In the genomic region with DNA sequence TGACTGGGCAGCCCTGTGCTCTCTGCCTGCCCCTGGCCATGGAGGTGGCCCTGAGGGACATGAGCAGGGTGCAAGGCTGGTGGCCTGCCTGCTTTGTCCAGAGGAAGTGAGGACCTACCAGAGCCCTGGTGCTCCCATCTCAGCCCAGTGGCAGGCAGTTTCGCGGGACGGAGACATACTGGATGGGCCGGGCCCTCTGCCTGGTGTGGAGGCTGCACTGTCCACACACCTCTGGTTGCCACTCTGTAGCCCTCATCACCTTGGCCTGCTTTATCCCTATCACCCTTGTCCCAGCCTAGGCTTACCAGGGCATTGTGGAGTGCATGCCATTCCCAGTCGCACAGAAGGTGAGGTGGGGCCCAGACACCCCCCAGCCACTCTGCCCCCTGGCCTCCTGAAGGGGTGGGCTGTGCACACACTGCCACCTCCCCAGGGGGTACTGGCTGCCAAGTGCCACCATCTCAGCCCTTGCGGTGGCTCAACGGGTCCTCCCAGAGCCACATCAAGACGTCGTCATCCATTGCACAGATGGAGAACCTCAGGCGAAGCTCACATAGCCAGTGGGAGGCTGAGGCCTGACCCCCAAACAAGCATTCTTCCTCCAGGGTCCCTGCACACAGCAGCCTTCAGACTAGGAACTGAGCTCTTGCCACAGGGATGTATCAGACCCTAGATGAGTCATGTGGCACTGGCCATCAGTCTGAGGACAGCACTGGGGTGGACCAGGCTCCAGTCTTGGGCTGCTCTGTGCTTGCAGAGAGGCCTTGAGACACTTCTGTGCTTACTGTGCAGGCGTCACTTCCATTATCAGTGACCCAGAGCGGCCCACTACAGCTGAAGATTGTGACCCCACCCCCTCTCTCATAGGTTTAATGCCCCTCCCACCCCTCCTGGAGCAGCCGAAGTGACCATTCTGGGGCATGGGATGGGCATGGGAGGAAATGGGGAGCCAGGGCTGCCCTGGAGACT, we compare ENCODE assay signal across 1 cellular context.
TF ChIP-seq lines count a peak whose summit lies in the region.

No MANE protein-coding gene starts in this region.

TF ChIP-seq in WTC11, 78 proteins besides CTCF, POLR2A, EP300 and RAD21:
- TF ChIP-seq NR1H2 (CRISPR knock-in tag; IDR thresholded peaks at IDR 0.05): no peak
- TF ChIP-seq ZNF423 (CRISPR knock-in tag; IDR thresholded peaks at IDR 0.05): no peak
- TF ChIP-seq, protein P1, sequence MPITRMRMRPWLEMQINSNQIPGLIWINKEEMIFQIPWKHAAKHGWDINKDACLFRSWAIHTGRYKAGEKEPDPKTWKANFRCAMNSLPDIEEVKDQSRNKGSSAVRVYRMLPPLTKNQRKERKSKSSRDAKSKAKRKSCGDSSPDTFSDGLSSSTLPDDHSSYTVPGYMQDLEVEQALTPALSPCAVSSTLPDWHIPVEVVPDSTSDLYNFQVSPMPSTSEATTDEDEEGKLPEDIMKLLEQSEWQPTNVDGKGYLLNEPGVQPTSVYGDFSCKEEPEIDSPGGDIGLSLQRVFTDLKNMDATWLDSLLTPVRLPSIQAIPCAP (CRISPR knock-in tag; IDR thresholded peaks at IDR 0.05): no peak
- TF ChIP-seq, protein P2, sequence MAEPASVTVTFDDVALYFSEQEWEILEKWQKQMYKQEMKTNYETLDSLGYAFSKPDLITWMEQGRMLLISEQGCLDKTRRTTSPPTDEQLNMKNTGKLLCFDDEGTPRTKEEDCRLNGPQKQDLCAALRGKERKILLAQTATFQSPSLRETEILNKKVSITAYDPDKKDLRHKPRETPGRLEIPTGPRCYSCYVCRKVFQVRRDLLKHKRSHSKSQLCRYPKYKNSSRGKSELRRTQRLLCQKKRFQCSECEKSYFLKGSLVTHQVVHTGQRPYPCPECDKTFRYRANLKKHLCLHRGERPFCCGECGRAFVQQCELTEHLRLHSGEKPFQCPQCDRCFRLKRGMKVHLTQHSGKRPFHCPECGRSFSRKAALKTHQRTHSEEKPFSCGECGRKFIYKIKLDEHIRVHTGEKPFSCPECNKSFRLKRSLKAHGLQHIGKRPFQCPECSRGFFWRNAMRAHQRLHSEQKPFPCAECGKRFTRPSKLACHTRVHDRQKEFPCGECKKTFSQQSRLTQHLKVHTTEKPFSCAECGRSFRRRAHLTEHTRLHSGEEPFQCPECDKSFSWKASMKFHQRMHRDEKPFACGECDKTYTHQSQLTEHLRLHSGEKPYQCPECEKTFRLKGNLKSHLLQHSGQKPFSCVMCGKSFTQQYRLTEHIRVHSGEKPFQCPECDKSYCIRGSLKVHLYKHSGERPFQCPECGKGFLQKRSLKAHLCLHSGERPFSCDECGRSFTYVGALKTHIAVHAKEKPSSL (CRISPR knock-in tag; conservative IDR thresholded peaks at IDR 0.05): no peak
- TF ChIP-seq KAT7 (CRISPR knock-in tag; IDR thresholded peaks at IDR 0.05; ENCODE audit: borderline replicate concordance): no peak
- TF ChIP-seq ZBTB21 (CRISPR knock-in tag; IDR thresholded peaks at IDR 0.05; ENCODE audit: borderline replicate concordance): no peak
- no peak for TF ChIP-seq CREB1 (CRISPR knock-in tag; IDR thresholded peaks at IDR 0.05)
- no peak for TF ChIP-seq SOX15 (CRISPR knock-in tag; IDR thresholded peaks at IDR 0.05)
- TF ChIP-seq, protein P3, sequence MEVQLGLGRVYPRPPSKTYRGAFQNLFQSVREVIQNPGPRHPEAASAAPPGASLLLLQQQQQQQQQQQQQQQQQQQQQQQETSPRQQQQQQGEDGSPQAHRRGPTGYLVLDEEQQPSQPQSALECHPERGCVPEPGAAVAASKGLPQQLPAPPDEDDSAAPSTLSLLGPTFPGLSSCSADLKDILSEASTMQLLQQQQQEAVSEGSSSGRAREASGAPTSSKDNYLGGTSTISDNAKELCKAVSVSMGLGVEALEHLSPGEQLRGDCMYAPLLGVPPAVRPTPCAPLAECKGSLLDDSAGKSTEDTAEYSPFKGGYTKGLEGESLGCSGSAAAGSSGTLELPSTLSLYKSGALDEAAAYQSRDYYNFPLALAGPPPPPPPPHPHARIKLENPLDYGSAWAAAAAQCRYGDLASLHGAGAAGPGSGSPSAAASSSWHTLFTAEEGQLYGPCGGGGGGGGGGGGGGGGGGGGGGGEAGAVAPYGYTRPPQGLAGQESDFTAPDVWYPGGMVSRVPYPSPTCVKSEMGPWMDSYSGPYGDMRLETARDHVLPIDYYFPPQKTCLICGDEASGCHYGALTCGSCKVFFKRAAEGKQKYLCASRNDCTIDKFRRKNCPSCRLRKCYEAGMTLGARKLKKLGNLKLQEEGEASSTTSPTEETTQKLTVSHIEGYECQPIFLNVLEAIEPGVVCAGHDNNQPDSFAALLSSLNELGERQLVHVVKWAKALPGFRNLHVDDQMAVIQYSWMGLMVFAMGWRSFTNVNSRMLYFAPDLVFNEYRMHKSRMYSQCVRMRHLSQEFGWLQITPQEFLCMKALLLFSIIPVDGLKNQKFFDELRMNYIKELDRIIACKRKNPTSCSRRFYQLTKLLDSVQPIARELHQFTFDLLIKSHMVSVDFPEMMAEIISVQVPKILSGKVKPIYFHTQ (CRISPR knock-in tag; IDR thresholded peaks at IDR 0.05): no peak
- TF ChIP-seq, protein P4, sequence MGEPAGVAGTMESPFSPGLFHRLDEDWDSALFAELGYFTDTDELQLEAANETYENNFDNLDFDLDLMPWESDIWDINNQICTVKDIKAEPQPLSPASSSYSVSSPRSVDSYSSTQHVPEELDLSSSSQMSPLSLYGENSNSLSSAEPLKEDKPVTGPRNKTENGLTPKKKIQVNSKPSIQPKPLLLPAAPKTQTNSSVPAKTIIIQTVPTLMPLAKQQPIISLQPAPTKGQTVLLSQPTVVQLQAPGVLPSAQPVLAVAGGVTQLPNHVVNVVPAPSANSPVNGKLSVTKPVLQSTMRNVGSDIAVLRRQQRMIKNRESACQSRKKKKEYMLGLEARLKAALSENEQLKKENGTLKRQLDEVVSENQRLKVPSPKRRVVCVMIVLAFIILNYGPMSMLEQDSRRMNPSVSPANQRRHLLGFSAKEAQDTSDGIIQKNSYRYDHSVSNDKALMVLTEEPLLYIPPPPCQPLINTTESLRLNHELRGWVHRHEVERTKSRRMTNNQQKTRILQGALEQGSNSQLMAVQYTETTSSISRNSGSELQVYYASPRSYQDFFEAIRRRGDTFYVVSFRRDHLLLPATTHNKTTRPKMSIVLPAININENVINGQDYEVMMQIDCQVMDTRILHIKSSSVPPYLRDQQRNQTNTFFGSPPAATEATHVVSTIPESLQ (CRISPR knock-in tag; IDR thresholded peaks at IDR 0.05): no peak
- TF ChIP-seq CBFB (CRISPR knock-in tag; IDR thresholded peaks at IDR 0.05; ENCODE audit: low read depth): no peak
- TF ChIP-seq, protein P5, sequence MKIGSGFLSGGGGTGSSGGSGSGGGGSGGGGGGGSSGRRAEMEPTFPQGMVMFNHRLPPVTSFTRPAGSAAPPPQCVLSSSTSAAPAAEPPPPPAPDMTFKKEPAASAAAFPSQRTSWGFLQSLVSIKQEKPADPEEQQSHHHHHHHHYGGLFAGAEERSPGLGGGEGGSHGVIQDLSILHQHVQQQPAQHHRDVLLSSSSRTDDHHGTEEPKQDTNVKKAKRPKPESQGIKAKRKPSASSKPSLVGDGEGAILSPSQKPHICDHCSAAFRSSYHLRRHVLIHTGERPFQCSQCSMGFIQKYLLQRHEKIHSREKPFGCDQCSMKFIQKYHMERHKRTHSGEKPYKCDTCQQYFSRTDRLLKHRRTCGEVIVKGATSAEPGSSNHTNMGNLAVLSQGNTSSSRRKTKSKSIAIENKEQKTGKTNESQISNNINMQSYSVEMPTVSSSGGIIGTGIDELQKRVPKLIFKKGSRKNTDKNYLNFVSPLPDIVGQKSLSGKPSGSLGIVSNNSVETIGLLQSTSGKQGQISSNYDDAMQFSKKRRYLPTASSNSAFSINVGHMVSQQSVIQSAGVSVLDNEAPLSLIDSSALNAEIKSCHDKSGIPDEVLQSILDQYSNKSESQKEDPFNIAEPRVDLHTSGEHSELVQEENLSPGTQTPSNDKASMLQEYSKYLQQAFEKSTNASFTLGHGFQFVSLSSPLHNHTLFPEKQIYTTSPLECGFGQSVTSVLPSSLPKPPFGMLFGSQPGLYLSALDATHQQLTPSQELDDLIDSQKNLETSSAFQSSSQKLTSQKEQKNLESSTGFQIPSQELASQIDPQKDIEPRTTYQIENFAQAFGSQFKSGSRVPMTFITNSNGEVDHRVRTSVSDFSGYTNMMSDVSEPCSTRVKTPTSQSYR (CRISPR knock-in tag; IDR thresholded peaks at IDR 0.05): no peak
- no peak for TF ChIP-seq ZNF416 (CRISPR knock-in tag; IDR thresholded peaks at IDR 0.05)
- TF ChIP-seq NFATC4 (CRISPR knock-in tag; IDR thresholded peaks at IDR 0.05): no peak
- no peak for TF ChIP-seq TEAD4 (CRISPR knock-in tag; IDR thresholded peaks at IDR 0.05)
- no peak for TF ChIP-seq ZNF121 (CRISPR knock-in tag; IDR thresholded peaks at IDR 0.05)
- TF ChIP-seq SMAD3 (CRISPR knock-in tag; IDR thresholded peaks at IDR 0.05; ENCODE audit: borderline replicate concordance): no peak
- no peak for TF ChIP-seq NFYB (CRISPR knock-in tag; conservative IDR thresholded peaks at IDR 0.05; ENCODE audit: low read depth)
